Comparison of ENCODE assay signal across 29 cellular contexts in genomic region chr11:81687057-81687456, GRCh38.
"Had no signal": no experiment of that assay in that cellular context is flagged by ENCODE, and none has a peak within 500 bp of the region (broad histone marks: within the 10 kb centered on the region; RNA-seq: fewer than 3 reads in every experiment).

No MANE protein-coding gene starts in this region.

- H3K9ac ChIP-seq: neural progenitor cell, parathyroid adenoma had no signal

- ATAC-seq: naive thymus-derived CD4-positive, alpha-beta T cell; natural killer cell; psoas muscle; right cardiac atrium; sciatic nerve; stimulated activated memory B cell treated with anti-CD40 and anti-IgM and Interleukin-4, amounts not matched to agents 10 μg/mL and 1 μg/mL and 100 μg/mL, for 72 hours; stimulated activated naive CD8-positive, alpha-beta T cell treated with anti-CD3 and anti-CD28 coated beads, Interleukin-15, amount 100 ng/mL, for 72 hours; stimulated activated naive CD8-positive, alpha-beta T cell treated with anti-CD3 and anti-CD28 coated beads, Interleukin-15, Interleukin-2, amounts not matched to agents 100 U/mL and 50 U/mL, for 24 hours had no signal

- H3K4me1 ChIP-seq: neural progenitor cell, parathyroid adenoma, psoas muscle, spleen, thyroid gland, tibial nerve, upper lobe of left lung, uterus had no signal

- H3K79me2 ChIP-seq: parathyroid adenoma had no signal

- H3K4me2 ChIP-seq: neural progenitor cell, smooth muscle cell had no signal

- H3K36me3 ChIP-seq: neural progenitor cell, ovary, spleen, thoracic aorta, thyroid gland, tibial nerve, upper lobe of left lung, uterus had no signal

- H2AFZ ChIP-seq: neural progenitor cell, parathyroid adenoma had no signal

- H3K27me3 ChIP-seq: neural progenitor cell, ovary, spleen, thyroid gland, tibial nerve, upper lobe of left lung, uterus had no signal

- H3K9me3 ChIP-seq: ovary, psoas muscle, thoracic aorta, thyroid gland, upper lobe of left lung, uterus had no signal

- DNase-seq: naive thymus-derived CD4-positive, alpha-beta T cell; natural killer cell; occipital lobe; ovary; posterior cingulate gyrus; psoas muscle; right cardiac atrium; spleen; stimulated activated CD4-positive, alpha-beta T cell treated with anti-CD3 and anti-CD28 coated beads, Interleukin-12 subunit alpha, Interleukin-12 subunit beta, amount 100 ng/mL, for 4 hours; stimulated activated CD4-positive, alpha-beta T cell treated with anti-CD3 and anti-CD28 coated beads, Interleukin-1b, Interleukin-23, amount 100 ng/mL, for 48 hours; stimulated activated CD4-positive, alpha-beta T cell treated with anti-CD3 and anti-CD28 coated beads, Interleukin-4, amount 100 ng/mL, for 1 hour; stimulated activated CD4-positive, alpha-beta T cell treated with anti-CD3 and anti-CD28 coated beads, Interleukin-4, amount 100 ng/mL, for 4 hours; stimulated activated CD8-positive, alpha-beta memory T cell treated with anti-CD3 and anti-CD28 coated beads, Interleukin-4, amount 100 ng/mL, for 48 hours; stimulated activated naive CD4-positive, alpha-beta T cell; stimulated activated naive CD8-positive, alpha-beta T cell treated with anti-CD3 and anti-CD28 coated beads, Interleukin-15, amount 100 ng/mL, for 72 hours; stimulated activated naive CD8-positive, alpha-beta T cell treated with anti-CD3 and anti-CD28 coated beads, Interleukin-15, Interleukin-2, amounts not matched to agents 100 U/mL and 50 U/mL, for 24 hours; substantia nigra; thyroid gland; trophoblast cell; upper lobe of left lung; uterus had no signal

- H3K27ac ChIP-seq: neural progenitor cell, ovary, parathyroid adenoma, psoas muscle, skin epidermis, spleen, thoracic aorta, thyroid gland, tibial nerve, upper lobe of left lung, uterus had no signal

- H3K4me3 ChIP-seq: neural progenitor cell, ovary, psoas muscle, skin epidermis, smooth muscle cell, spleen, thoracic aorta, thyroid gland, tibial nerve, upper lobe of left lung, uterus had no signal
